ENCODE assay signal across 16 cellular contexts in the genomic region with DNA sequence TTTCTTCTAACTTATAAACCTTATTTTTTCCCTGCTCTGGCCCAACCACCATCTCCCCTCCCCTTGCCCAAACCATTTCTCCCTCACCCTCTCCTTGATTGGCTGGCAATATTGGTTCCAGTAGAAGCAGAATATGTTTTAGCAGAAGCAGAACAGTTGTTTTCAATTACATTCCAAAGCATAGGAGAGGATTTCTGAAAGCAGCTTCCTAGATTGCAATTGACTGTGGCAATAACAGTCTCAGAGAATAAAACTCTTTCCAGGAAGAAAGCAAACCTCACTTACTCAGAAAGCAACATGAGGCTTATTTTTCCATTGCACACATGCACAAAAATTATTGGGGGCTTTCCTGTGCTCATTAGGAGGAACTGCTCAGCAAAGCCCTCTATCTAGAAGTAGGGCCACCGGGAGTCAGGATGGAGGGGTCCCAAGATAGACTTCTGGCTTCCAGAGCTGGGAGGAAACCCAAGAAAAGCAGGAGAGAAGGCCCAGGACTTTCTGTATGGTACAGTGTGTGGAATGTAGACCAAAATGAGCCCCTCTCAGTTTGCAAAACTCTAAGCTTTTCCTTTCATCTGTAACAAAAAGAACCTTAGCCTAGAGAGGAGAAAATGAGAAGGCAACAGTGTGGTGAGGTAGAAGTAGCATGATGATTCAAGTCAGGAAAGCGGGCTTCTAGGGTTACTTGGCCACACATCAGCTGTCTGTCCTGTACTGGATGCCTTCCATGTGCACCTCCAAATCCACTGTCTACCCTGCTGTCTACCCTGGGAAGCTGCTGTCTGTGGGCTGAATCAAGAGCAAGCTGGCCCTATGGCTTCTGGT.
DNase-seq lines count a peak whose midpoint lies in the region; ATAC-seq and TF ChIP-seq lines count a peak whose summit lies in the region.
"Had no signal": no experiment of that assay in that cellular context is flagged by ENCODE, and none has a peak within 500 bp of the region (broad histone marks: within the 10 kb centered on the region; RNA-seq: fewer than 3 reads in every experiment).

No MANE protein-coding gene starts in this region.

- H3K4me1 ChIP-seq in tibial artery: peaks cover 0 to 38% (median 18%) of the 10 kb centered on the region in 4 donors

- DNase-seq in activated naive CD4-positive, alpha-beta T cell treated with anti-CD3 and anti-CD28 coated beads, Interleukin-2, amount 50 U/mL, for 72 hours (ENCODE audit: low spot score in 2 of 2): no peak
- DNase-seq in activated naive CD4-positive, alpha-beta T cell treated with anti-CD3 and anti-CD28 coated beads, Interleukin-2, amount 50 U/mL, for 16 hours: no peak
- DNase-seq in activated T-helper 1 cell treated with anti-CD3 and anti-CD28 coated beads, Interleukin-12 subunit alpha, Interleukin-12 subunit beta, Interleukin-2, Interleukin-4 antibody, amounts not matched to agents 30 ng/mL and 10 ng/mL and 1 ng/mL, durations not matched to agents 14 hours and 24 hours and 36 hours (ENCODE audit: low spot score): peak; percentile 8
- DNase-seq in fibroblast of the aortic adventitia (ENCODE audit: low read depth) (peak; percentile 51), tibial artery (no peak), head of caudate nucleus (no peak), NCI-H1417 (lab: John Stamatoyannopoulos, UW) (no peak)
- DNase-seq: H9; NCI-H1694 treated with DMSO at 0.1 percent for 48 hours; NCI-H510A treated with DMSO at 0.1 percent for 48 hours; ovary; stimulated activated naive CD4-positive, alpha-beta T cell treated with Interleukin-2 at 50 U/mL for 16 hours had no signal

- peaks cover 47% of the 10 kb centered on the region for H3K4me1 Mint-ChIP-seq in activated T-helper 1 cell treated with anti-CD3 and anti-CD28 coated beads, Interleukin-12 subunit alpha, Interleukin-12 subunit beta, Interleukin-2, Interleukin-4 antibody, amounts not matched to agents 30 ng/mL and 10 ng/mL and 1 ng/mL, durations not matched to agents 14 hours and 24 hours and 36 hours (ENCODE audit: low read depth)
- H3K4me1 Mint-ChIP-seq: H9 had no signal

- intact Hi-C loops in activated T-helper 1 cell treated with anti-CD3 and anti-CD28 coated beads, Interleukin-12 subunit alpha, Interleukin-12 subunit beta, Interleukin-2, Interleukin-4 antibody, amounts not matched to agents 30 ng/mL and 10 ng/mL and 1 ng/mL, durations not matched to agents 14 hours and 24 hours and 36 hours (cut with micrococcal nuclease): loop anchor here (1.0 to 10.0 kb wide), 13 partner anchors 41 to 1535 kb away; partner anchors contain the start of genes GZMA and SNX18
- intact Hi-C loops in tibial artery (cut with DNase I; ENCODE audit: low total_unique reads): no loop called here
- intact Hi-C loops in head of caudate nucleus (cut with DNase I): no loop called here

- peaks cover 13 to 18% of the 10 kb centered on the region in 2 donors for H3K36me3 Mint-ChIP-seq in activated naive CD4-positive, alpha-beta T cell treated with anti-CD3 and anti-CD28 coated beads, Interleukin-2, amount 50 U/mL, for 72 hours
- peaks cover 22% of the 10 kb centered on the region for H3K36me3 Mint-ChIP-seq in activated T-helper 1 cell treated with anti-CD3 and anti-CD28 coated beads, Interleukin-12 subunit alpha, Interleukin-12 subunit beta, Interleukin-2, Interleukin-4 antibody, amounts not matched to agents 30 ng/mL and 10 ng/mL and 1 ng/mL, durations not matched to agents 14 hours and 24 hours and 36 hours (ENCODE audit: low read depth)

- peaks cover 3% of the 10 kb centered on the region for H3K27me3 Mint-ChIP-seq in activated T-helper 1 cell treated with anti-CD3 and anti-CD28 coated beads, Interleukin-12 subunit alpha, Interleukin-12 subunit beta, Interleukin-2, Interleukin-4 antibody, amounts not matched to agents 30 ng/mL and 10 ng/mL and 1 ng/mL, durations not matched to agents 14 hours and 24 hours and 36 hours (ENCODE audit: insufficient read depth)

- H3K36me3 ChIP-seq in tibial artery: no peaks in the 10 kb centered on the region
- H3K36me3 ChIP-seq: esophagus muscularis mucosa, ovary had no signal

- peak overlapping the region; percentile 28 to 66 for H3K27ac Mint-ChIP-seq in activated naive CD4-positive, alpha-beta T cell treated with anti-CD3 and anti-CD28 coated beads, Interleukin-2, amount 50 U/mL, for 72 hours
- peak overlapping the region; percentile 91 for H3K27ac Mint-ChIP-seq in activated T-helper 1 cell treated with anti-CD3 and anti-CD28 coated beads, Interleukin-12 subunit alpha, Interleukin-12 subunit beta, Interleukin-2, Interleukin-4 antibody, amounts not matched to agents 30 ng/mL and 10 ng/mL and 1 ng/mL, durations not matched to agents 14 hours and 24 hours and 36 hours

- peak; percentile 71 to 84 for ATAC-seq in activated naive CD4-positive, alpha-beta T cell treated with anti-CD3 and anti-CD28 coated beads, Interleukin-2, amount 50 U/mL, for 72 hours
- no peak for ATAC-seq in GM18907 (IDR thresholded peaks at IDR 0.05; ENCODE audit: unreplicated experiment)

- TF ChIP-seq CTCF in fibroblast of the aortic adventitia (IDR thresholded peaks at IDR 0.05; ENCODE audit: insufficient read depth, low read length): no peak
- no peak for TF ChIP-seq CTCF in tibial artery (IDR thresholded peaks at IDR 0.05)

- H3K4me3 ChIP-seq in fibroblast of the aortic adventitia (ENCODE audit: low read depth, low read length) (no peak overlapping the region), tibial artery (no peak overlapping the region)
- H3K4me3 ChIP-seq: dorsolateral prefrontal cortex, esophagus muscularis mucosa, ovary, SK-N-MC had no signal

- H3K27me3 ChIP-seq in tibial artery: no peaks in the 10 kb centered on the region
- H3K27me3 ChIP-seq: dorsolateral prefrontal cortex, esophagus muscularis mucosa, ovary had no signal

- peak overlapping the region; percentile 45 for H3K4me3 Mint-ChIP-seq in activated T-helper 1 cell treated with anti-CD3 and anti-CD28 coated beads, Interleukin-12 subunit alpha, Interleukin-12 subunit beta, Interleukin-2, Interleukin-4 antibody, amounts not matched to agents 30 ng/mL and 10 ng/mL and 1 ng/mL, durations not matched to agents 14 hours and 24 hours and 36 hours
- H3K4me3 Mint-ChIP-seq: H9 had no signal

- peak overlapping the region; percentile 48 to 53 for H3K27ac ChIP-seq in tibial artery
- H3K27ac ChIP-seq: dorsolateral prefrontal cortex, esophagus muscularis mucosa, ovary, SK-N-MC had no signal

- no peaks in the 10 kb centered on the region for H3K9me3 ChIP-seq in tibial artery
- H3K9me3 ChIP-seq: esophagus muscularis mucosa, ovary had no signal

- H3K9me3 Mint-ChIP-seq in activated naive CD4-positive, alpha-beta T cell treated with anti-CD3 and anti-CD28 coated beads, Interleukin-2, amount 50 U/mL, for 72 hours: peaks cover 5 to 7% of the 10 kb centered on the region in 2 donors
- H3K9me3 Mint-ChIP-seq in activated T-helper 1 cell treated with anti-CD3 and anti-CD28 coated beads, Interleukin-12 subunit alpha, Interleukin-12 subunit beta, Interleukin-2, Interleukin-4 antibody, amounts not matched to agents 30 ng/mL and 10 ng/mL and 1 ng/mL, durations not matched to agents 14 hours and 24 hours and 36 hours: peaks cover 26% of the 10 kb centered on the region

Comparison
In these comparisons a context has a peak if more than half of its experiments do, and no peak if none do; other contexts are left out.
1. DNase-seq: peak in activated T-helper 1 cell treated with anti-CD3 and anti-CD28 coated beads, Interleukin-12 subunit alpha, Interleukin-12 subunit beta, Interleukin-2, Interleukin-4 antibody, amounts not matched to agents 30 ng/mL and 10 ng/mL and 1 ng/mL, durations not matched to agents 14 hours and 24 hours and 36 hours (single experiment) and fibroblast of the aortic adventitia (single experiment); none in activated naive CD4-positive, alpha-beta T cell treated with anti-CD3 and anti-CD28 coated beads, Interleukin-2, amount 50 U/mL, for 72 hours (0 of 2), activated naive CD4-positive, alpha-beta T cell treated with anti-CD3 and anti-CD28 coated beads, Interleukin-2, amount 50 U/mL, for 16 hours (single experiment), tibial artery (0 of 2), head of caudate nucleus (0 of 42) and NCI-H1417 (0 of 3).